In genomic region chr19:3186377-3186688, GRCh38 we compare ENCODE assay signal across 8 cellular contexts. TPM values are rescaled to one million over a fixed set of nuclear protein-coding genes. Genes with fewer than 3 reads are reported as not detected.
DNase-seq lines count a peak whose midpoint lies in the region; TF ChIP-seq lines count a peak whose summit lies in the region.

No MANE protein-coding gene starts in this region.

- TF ChIP-seq CTCF in fibroblast of pulmonary artery (IDR thresholded peaks at IDR 0.05; ENCODE audit: low read length, missing control alignments) (no peak), retinal pigment epithelial cell (conservative IDR thresholded peaks at IDR 0.05; ENCODE audit: low read depth, low read length) (no peak)

- H3K4me1 Mint-ChIP-seq in activated CD4-positive, alpha-beta T cell treated with anti-CD3 and anti-CD28 coated beads, Interleukin-2, amount 10 ng/mL, durations not matched to agents 24 days and 14 days, result peaks cover 42% of the 10 kb centered on the region

- peaks cover 48% of the 10 kb centered on the region for H3K4me1 ChIP-seq in SJSA1 (replicated peaks)

- no peaks in the 10 kb centered on the region for H3K27me3 ChIP-seq in SJSA1 (replicated peaks)

- peak overlapping the region; percentile 40 for H3K27ac ChIP-seq in SJSA1

- H3K36me3 ChIP-seq in SJSA1, result peaks cover 47% of the 10 kb centered on the region

- H3K9me3 Mint-ChIP-seq in activated CD4-positive, alpha-beta T cell treated with anti-CD3 and anti-CD28 coated beads, Interleukin-2, amount 10 ng/mL, durations not matched to agents 24 days and 14 days, result no peaks in the 10 kb centered on the region

- peaks cover 41% of the 10 kb centered on the region for H3K36me3 Mint-ChIP-seq in activated CD4-positive, alpha-beta T cell treated with anti-CD3 and anti-CD28 coated beads, Interleukin-2, amount 10 ng/mL, durations not matched to agents 24 days and 14 days (ENCODE audit: low read depth)

- intact Hi-C loops in activated CD4-positive, alpha-beta T cell treated with anti-CD3 and anti-CD28 coated beads, Interleukin-2, amount 10 ng/mL, durations not matched to agents 24 days and 14 days (cut with micrococcal nuclease), result loop anchor here (5.0 to 10.0 kb wide), 3 partner anchors 124 to 248 kb away; partner anchors contain the start of gene TLE5

- H3K27me3 Mint-ChIP-seq in activated CD4-positive, alpha-beta T cell treated with anti-CD3 and anti-CD28 coated beads, Interleukin-2, amount 10 ng/mL, durations not matched to agents 24 days and 14 days, result no peaks in the 10 kb centered on the region

- peak; percentile 76 for DNase-seq in activated CD4-positive, alpha-beta T cell treated with anti-CD3 and anti-CD28 coated beads, Interleukin-2, amount 10 ng/mL, durations not matched to agents 24 days and 14 days
- DNase-seq in activated CD4-positive, alpha-beta T cell treated with anti-CD3 and anti-CD28 coated beads for 4 hours, result no peak
- DNase-seq in SJSA1 (ENCODE audit: low read depth in 1 of 2, low spot score in 2 of 2) (no peak), fibroblast of pulmonary artery (ENCODE audit: low read depth) (no peak), retinal pigment epithelial cell (ENCODE audit: low read depth) (no peak), Kasumi-1 (lab: John Stamatoyannopoulos, UW) (no peak), glomerular visceral epithelial cell (ENCODE audit: extremely low spot score) (no peak), iPS-NIHi7 (ENCODE audit: extremely low spot score) (no peak)

- H3K9me3 ChIP-seq in SJSA1 (replicated peaks), result no peaks in the 10 kb centered on the region

- peak overlapping the region; percentile 90 for H3K27ac Mint-ChIP-seq in activated CD4-positive, alpha-beta T cell treated with anti-CD3 and anti-CD28 coated beads, Interleukin-2, amount 10 ng/mL, durations not matched to agents 24 days and 14 days

- H3K4me3 ChIP-seq in SJSA1, result peak overlapping the region; percentile 98
- peak overlapping the region; percentile 75 for H3K4me3 ChIP-seq in fibroblast of pulmonary artery (replicated peaks; ENCODE audit: low read depth, low read length)
- peak overlapping the region; percentile 82 for H3K4me3 ChIP-seq in retinal pigment epithelial cell (ENCODE audit: low read length)

- H3K4me3 Mint-ChIP-seq in activated CD4-positive, alpha-beta T cell treated with anti-CD3 and anti-CD28 coated beads, Interleukin-2, amount 10 ng/mL, durations not matched to agents 24 days and 14 days, result peak overlapping the region; percentile 96

RNA-seq across cellular contexts. Expression of gene NCLN, which starts 0.6 kb away (rescaled TPM):
- total RNA-seq in activated CD4-positive, alpha-beta T cell treated with anti-CD3 and anti-CD28 coated beads, Interleukin-2, amount 10 ng/mL, durations not matched to agents 24 days and 14 days, result 114 and 116 TPM in 2 replicates
- total RNA-seq in SJSA1 (2014; rRNA removed; shearing (Covaris generic)), result 143 and 148 TPM in 2 replicates

RNA-seq across cellular contexts. Expression of gene S1PR4, which starts 7.8 kb away (rescaled TPM):
- total RNA-seq in activated CD4-positive, alpha-beta T cell treated with anti-CD3 and anti-CD28 coated beads, Interleukin-2, amount 10 ng/mL, durations not matched to agents 24 days and 14 days, result 41.8 and 43.7 TPM in 2 replicates
- total RNA-seq in SJSA1 (2014; rRNA removed; shearing (Covaris generic)), result not detected in 2 replicates

RNA-seq across cellular contexts. Expression of gene CELF5, which starts 38.1 kb away (rescaled TPM):
- 0.12 and 0.19 TPM in 2 replicates for total RNA-seq in activated CD4-positive, alpha-beta T cell treated with anti-CD3 and anti-CD28 coated beads, Interleukin-2, amount 10 ng/mL, durations not matched to agents 24 days and 14 days
- total RNA-seq in SJSA1 (2014; rRNA removed; shearing (Covaris generic)), result 2.2 TPM in 1 of 2 replicates, not detected in the other

RNA-seq across cellular contexts. Expression of gene GNA15, which starts 50.5 kb away (rescaled TPM):
- 134 and 135 TPM in 2 replicates for total RNA-seq in activated CD4-positive, alpha-beta T cell treated with anti-CD3 and anti-CD28 coated beads, Interleukin-2, amount 10 ng/mL, durations not matched to agents 24 days and 14 days
- total RNA-seq in SJSA1 (2014; rRNA removed; shearing (Covaris generic)), result 0.05 TPM in 1 of 2 replicates, not detected in the other

Comparison
In these comparisons a context has a peak if more than half of its experiments do, and no peak if none do; other contexts are left out.
1. RNA of gene S1PR4, which starts 7.8 kb away (total RNA-seq): 41.8 to 43.7 TPM in activated CD4-positive, alpha-beta T cell treated with anti-CD3 and anti-CD28 coated beads, Interleukin-2, amount 10 ng/mL, durations not matched to agents 24 days and 14 days; not detected in SJSA1; every median in the first group is over 10 times any median in the second.
2. Peak in every context shown above with its lines, with median percentiles within 50 percentile points of each other: H3K4me3 ChIP-seq.